1 cellular context compared by ENCODE assay signal in genomic region chr12:95830335-95831089, GRCh38.
TF ChIP-seq lines count a peak whose summit lies in the region.

No MANE protein-coding gene starts in this region.

TF ChIP-seq in GM12878, 131 proteins besides CTCF, POLR2A, EP300 and RAD21:
- no peak for TF ChIP-seq SMAD5 (IDR thresholded peaks at IDR 0.05; ENCODE audit: low read depth)
- TF ChIP-seq JUNB (IDR thresholded peaks at IDR 0.05), result peak; percentile 88
- TF ChIP-seq RUNX3 (IDR thresholded peaks at IDR 0.05; ENCODE audit: low read length), result peak; percentile 31; the same call in 1 of the 2 replicates
- no peak for TF ChIP-seq TARDBP (IDR thresholded peaks at IDR 0.05; ENCODE audit: borderline replicate concordance)
- TF ChIP-seq ESRRA (IDR thresholded peaks at IDR 0.05; ENCODE audit: low read length), result no peak
- TF ChIP-seq MEF2A (IDR thresholded peaks at IDR 0.05; ENCODE audit: insufficient read depth, low read depth, low read length), result no peak
- TF ChIP-seq POU2F2 (IDR thresholded peaks at IDR 0.05; ENCODE audit: borderline replicate concordance, low read depth, low read length), result no peak
- TF ChIP-seq STAT1 (conservative IDR thresholded peaks at IDR 0.05), result no peak
- TF ChIP-seq SMAD1 (IDR thresholded peaks at IDR 0.05; ENCODE audit: low read depth, partially characterized antibody), result no peak
- TF ChIP-seq ATF2 (IDR thresholded peaks at IDR 0.05; ENCODE audit: low read length), result peak; percentile 33; the same call in 1 of the 2 replicates
- TF ChIP-seq IRF4 (IDR thresholded peaks at IDR 0.05; ENCODE audit: low read depth, low read length), result no peak
- TF ChIP-seq, protein P1, sequence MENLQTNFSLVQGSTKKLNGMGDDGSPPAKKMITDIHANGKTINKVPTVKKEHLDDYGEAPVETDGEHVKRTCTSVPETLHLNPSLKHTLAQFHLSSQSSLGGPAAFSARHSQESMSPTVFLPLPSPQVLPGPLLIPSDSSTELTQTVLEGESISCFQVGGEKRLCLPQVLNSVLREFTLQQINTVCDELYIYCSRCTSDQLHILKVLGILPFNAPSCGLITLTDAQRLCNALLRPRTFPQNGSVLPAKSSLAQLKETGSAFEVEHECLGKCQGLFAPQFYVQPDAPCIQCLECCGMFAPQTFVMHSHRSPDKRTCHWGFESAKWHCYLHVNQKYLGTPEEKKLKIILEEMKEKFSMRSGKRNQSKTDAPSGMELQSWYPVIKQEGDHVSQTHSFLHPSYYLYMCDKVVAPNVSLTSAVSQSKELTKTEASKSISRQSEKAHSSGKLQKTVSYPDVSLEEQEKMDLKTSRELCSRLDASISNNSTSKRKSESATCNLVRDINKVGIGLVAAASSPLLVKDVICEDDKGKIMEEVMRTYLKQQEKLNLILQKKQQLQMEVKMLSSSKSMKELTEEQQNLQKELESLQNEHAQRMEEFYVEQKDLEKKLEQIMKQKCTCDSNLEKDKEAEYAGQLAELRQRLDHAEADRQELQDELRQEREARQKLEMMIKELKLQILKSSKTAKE (IDR thresholded peaks at IDR 0.05; ENCODE audit: low read depth, poor library complexity, severe bottlenecking), result no peak
- TF ChIP-seq MTA3 (IDR thresholded peaks at IDR 0.05; ENCODE audit: borderline replicate concordance, low read length), result no peak
- TF ChIP-seq, protein P2, sequence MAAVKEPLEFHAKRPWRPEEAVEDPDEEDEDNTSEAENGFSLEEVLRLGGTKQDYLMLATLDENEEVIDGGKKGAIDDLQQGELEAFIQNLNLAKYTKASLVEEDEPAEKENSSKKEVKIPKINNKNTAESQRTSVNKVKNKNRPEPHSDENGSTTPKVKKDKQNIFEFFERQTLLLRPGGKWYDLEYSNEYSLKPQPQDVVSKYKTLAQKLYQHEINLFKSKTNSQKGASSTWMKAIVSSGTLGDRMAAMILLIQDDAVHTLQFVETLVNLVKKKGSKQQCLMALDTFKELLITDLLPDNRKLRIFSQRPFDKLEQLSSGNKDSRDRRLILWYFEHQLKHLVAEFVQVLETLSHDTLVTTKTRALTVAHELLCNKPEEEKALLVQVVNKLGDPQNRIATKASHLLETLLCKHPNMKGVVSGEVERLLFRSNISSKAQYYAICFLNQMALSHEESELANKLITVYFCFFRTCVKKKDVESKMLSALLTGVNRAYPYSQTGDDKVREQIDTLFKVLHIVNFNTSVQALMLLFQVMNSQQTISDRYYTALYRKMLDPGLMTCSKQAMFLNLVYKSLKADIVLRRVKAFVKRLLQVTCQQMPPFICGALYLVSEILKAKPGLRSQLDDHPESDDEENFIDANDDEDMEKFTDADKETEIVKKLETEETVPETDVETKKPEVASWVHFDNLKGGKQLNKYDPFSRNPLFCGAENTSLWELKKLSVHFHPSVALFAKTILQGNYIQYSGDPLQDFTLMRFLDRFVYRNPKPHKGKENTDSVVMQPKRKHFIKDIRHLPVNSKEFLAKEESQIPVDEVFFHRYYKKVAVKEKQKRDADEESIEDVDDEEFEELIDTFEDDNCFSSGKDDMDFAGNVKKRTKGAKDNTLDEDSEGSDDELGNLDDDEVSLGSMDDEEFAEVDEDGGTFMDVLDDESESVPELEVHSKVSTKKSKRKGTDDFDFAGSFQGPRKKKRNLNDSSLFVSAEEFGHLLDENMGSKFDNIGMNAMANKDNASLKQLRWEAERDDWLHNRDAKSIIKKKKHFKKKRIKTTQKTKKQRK (IDR thresholded peaks at IDR 0.05; ENCODE audit: low read depth, low read length), result no peak
- no peak for TF ChIP-seq NFXL1 (IDR thresholded peaks at IDR 0.05; ENCODE audit: borderline replicate concordance)
- TF ChIP-seq CREB1 (IDR thresholded peaks at IDR 0.05; ENCODE audit: low read depth), result no peak
- peak; percentile 82 for TF ChIP-seq NFIC (IDR thresholded peaks at IDR 0.05; ENCODE audit: low read depth, low read length)
- TF ChIP-seq SIN3A (IDR thresholded peaks at IDR 0.05; ENCODE audit: low read depth, low read length), result no peak
- TF ChIP-seq, protein P3, sequence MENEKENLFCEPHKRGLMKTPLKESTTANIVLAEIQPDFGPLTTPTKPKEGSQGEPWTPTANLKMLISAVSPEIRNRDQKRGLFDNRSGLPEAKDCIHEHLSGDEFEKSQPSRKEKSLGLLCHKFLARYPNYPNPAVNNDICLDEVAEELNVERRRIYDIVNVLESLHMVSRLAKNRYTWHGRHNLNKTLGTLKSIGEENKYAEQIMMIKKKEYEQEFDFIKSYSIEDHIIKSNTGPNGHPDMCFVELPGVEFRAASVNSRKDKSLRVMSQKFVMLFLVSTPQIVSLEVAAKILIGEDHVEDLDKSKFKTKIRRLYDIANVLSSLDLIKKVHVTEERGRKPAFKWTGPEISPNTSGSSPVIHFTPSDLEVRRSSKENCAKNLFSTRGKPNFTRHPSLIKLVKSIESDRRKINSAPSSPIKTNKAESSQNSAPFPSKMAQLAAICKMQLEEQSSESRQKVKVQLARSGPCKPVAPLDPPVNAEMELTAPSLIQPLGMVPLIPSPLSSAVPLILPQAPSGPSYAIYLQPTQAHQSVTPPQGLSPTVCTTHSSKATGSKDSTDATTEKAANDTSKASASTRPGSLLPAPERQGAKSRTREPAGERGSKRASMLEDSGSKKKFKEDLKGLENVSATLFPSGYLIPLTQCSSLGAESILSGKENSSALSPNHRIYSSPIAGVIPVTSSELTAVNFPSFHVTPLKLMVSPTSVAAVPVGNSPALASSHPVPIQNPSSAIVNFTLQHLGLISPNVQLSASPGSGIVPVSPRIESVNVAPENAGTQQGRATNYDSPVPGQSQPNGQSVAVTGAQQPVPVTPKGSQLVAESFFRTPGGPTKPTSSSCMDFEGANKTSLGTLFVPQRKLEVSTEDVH (IDR thresholded peaks at IDR 0.05; ENCODE audit: low read depth, partially characterized antibody), result no peak
- no peak for TF ChIP-seq BCL11A (IDR thresholded peaks at IDR 0.05; ENCODE audit: low read depth, low read length)
